In genomic region chr3:126947429-126947828, GRCh38 we compare ENCODE assay signal across 29 cellular contexts. TPM values are rescaled to one million over a fixed set of nuclear protein-coding genes. Genes with fewer than 3 reads are reported as not detected.
DNase-seq lines count a peak whose midpoint lies in the region; ATAC-seq and TF ChIP-seq lines count a peak whose summit lies in the region.
"Had no signal": no experiment of that assay in that cellular context is flagged by ENCODE, and none has a peak within 500 bp of the region (broad histone marks: within the 10 kb centered on the region; RNA-seq: fewer than 3 reads in every experiment).

No MANE protein-coding gene starts in this region.

- no peak overlapping the region for H3K27ac Mint-ChIP-seq in CD4-positive, alpha-beta T cell
- H3K27ac Mint-ChIP-seq: activated CD4-positive, alpha-beta T cell treated with anti-CD3 and anti-CD28 coated beads for 36 hours; activated naive CD4-positive, alpha-beta T cell treated with anti-CD3 and anti-CD28 coated beads, Interleukin-2, amount 50 U/mL, for 24 hours had no signal

- no peak for DNase-seq in CD4-positive, alpha-beta T cell
- DNase-seq in foreskin melanocyte: peak; percentile 68
- DNase-seq in pons (ENCODE audit: low spot score): peak; percentile 48
- DNase-seq in vagina (ENCODE audit: extremely low spot score in 2 of 2): no peak
- DNase-seq in A673 (ENCODE audit: low spot score): no peak
- DNase-seq in amniotic stem cell (lab: John Stamatoyannopoulos, UW): no peak
- DNase-seq: activated CD4-positive, alpha-beta T cell treated with anti-CD3 and anti-CD28 coated beads for 36 hours; activated CD8-positive, alpha-beta memory T cell treated with anti-CD3 and anti-CD28 coated beads for 24 hours; activated T-cell treated with anti-CD3 and anti-CD28 coated beads for 4 hours; CD4-positive, alpha-beta memory T cell; effector CD8-positive, alpha-beta T cell; EL; mesendoderm; MV-4-11; NCI-H146; NCI-H2107; NCI-H345; NCI-H69; PC-3; sigmoid colon; stimulated activated CD4-positive, alpha-beta T cell treated with anti-CD3 and anti-CD28 coated beads, Interleukin-4, amount 100 ng/mL, for 4 hours; trophoblast cell had no signal

- CTCF ChIA-PET in CD4-positive, alpha-beta T cell (lab: Charles Lee): no interaction called here
- CTCF ChIA-PET in A673 (lab: Charles Lee): no interaction called here

- H3K36me3 Mint-ChIP-seq in CD4-positive, alpha-beta T cell (ENCODE audit: low read depth): peaks cover 8% of the 10 kb centered on the region

- POLR2A ChIA-PET in CD4-positive, alpha-beta T cell (lab: Charles Lee): no interaction called here
- POLR2A ChIA-PET in A673 (lab: Charles Lee; ENCODE audit: low non-redundant PET): no interaction called here

- no peaks in the 10 kb centered on the region for H3K4me1 ChIP-seq in vagina
- no peaks in the 10 kb centered on the region for H3K4me1 ChIP-seq in A673 (ENCODE audit: insufficient read depth, low read length, poor library complexity, severe bottlenecking)
- H3K4me1 ChIP-seq: prostate gland, sigmoid colon had no signal

- H3K9me3 Mint-ChIP-seq in CD4-positive, alpha-beta T cell: no peaks in the 10 kb centered on the region
- H3K9me3 Mint-ChIP-seq: activated naive CD4-positive, alpha-beta T cell treated with anti-CD3 and anti-CD28 coated beads, Interleukin-2, amount 50 U/mL, for 24 hours; CD4-positive, alpha-beta memory T cell had no signal

- peaks cover 5% of the 10 kb centered on the region for H3K4me1 Mint-ChIP-seq in CD4-positive, alpha-beta T cell (ENCODE audit: low read depth)
- H3K4me1 Mint-ChIP-seq: activated naive CD4-positive, alpha-beta T cell treated with anti-CD3 and anti-CD28 coated beads, Interleukin-2, amount 50 U/mL, for 24 hours had no signal

- H3K4me3 ChIP-seq in vagina (no peak overlapping the region), A673 (ENCODE audit: low read depth, low read length, poor library complexity, severe bottlenecking) (no peak overlapping the region)
- H3K4me3 ChIP-seq: cardiac muscle cell, prostate gland, sigmoid colon had no signal

- H3K36me3 ChIP-seq in vagina (no peaks in the 10 kb centered on the region), A673 (ENCODE audit: insufficient read depth, low read length, poor library complexity, severe bottlenecking) (no peaks in the 10 kb centered on the region)
- H3K36me3 ChIP-seq: cardiac muscle cell, neutrophil, prostate gland had no signal

- H3K27me3 Mint-ChIP-seq in CD4-positive, alpha-beta T cell: no peaks in the 10 kb centered on the region
- H3K27me3 Mint-ChIP-seq: activated CD4-positive, alpha-beta T cell treated with anti-CD3 and anti-CD28 coated beads for 36 hours; activated naive CD4-positive, alpha-beta T cell treated with anti-CD3 and anti-CD28 coated beads, Interleukin-2, amount 50 U/mL, for 24 hours; CD4-positive, alpha-beta memory T cell had no signal

- H3K27me3 ChIP-seq in CD4-positive, alpha-beta T cell (ENCODE audit: control insufficient read depth, insufficient read depth, low read length): no peaks in the 10 kb centered on the region
- H3K27me3 ChIP-seq in vagina (no peaks in the 10 kb centered on the region), A673 (replicated peaks; ENCODE audit: insufficient read depth, low read depth, low read length, poor library complexity) (no peaks in the 10 kb centered on the region)
- H3K27me3 ChIP-seq: cardiac muscle cell, neutrophil, sigmoid colon had no signal

- H3K9me3 ChIP-seq in CD4-positive, alpha-beta T cell (ENCODE audit: control insufficient read depth, low read length): no peaks in the 10 kb centered on the region
- H3K9me3 ChIP-seq in vagina (no peaks in the 10 kb centered on the region), A673 (ENCODE audit: low read depth, low read length, poor library complexity, severe bottlenecking) (no peaks in the 10 kb centered on the region)
- H3K9me3 ChIP-seq: neutrophil, prostate gland, sigmoid colon had no signal

- ATAC-seq in CD4-positive, alpha-beta T cell (ENCODE audit: poor library complexity): peak; percentile 46
- peak; percentile 58 for ATAC-seq in GM18868 (IDR thresholded peaks at IDR 0.05; ENCODE audit: unreplicated experiment)
- ATAC-seq: activated CD4-positive, alpha-beta T cell treated with anti-CD3 and anti-CD28 coated beads for 36 hours; PC-3; Right ventricle myocardium inferior had no signal

- H3K4me3 Mint-ChIP-seq in CD4-positive, alpha-beta T cell: no peak overlapping the region
- H3K4me3 Mint-ChIP-seq: activated CD4-positive, alpha-beta T cell treated with anti-CD3 and anti-CD28 coated beads for 36 hours; activated naive CD4-positive, alpha-beta T cell treated with anti-CD3 and anti-CD28 coated beads, Interleukin-2, amount 50 U/mL, for 24 hours; CD4-positive, alpha-beta memory T cell had no signal

- intact Hi-C loops in CD4-positive, alpha-beta T cell (cut with DNase I, micrococcal nuclease): no loop called here
- intact Hi-C loops in vagina (cut with DNase I) (no loop called here), A673 (cut with micrococcal nuclease; ENCODE audit: unreplicated experiment) (no loop called here)

- no peak overlapping the region for H3K27ac ChIP-seq in CD4-positive, alpha-beta T cell (ENCODE audit: low read depth, low read length)
- no peak overlapping the region for H3K27ac ChIP-seq in vagina
- H3K27ac ChIP-seq in A673 (ENCODE audit: low read depth, low read length, poor library complexity, severe bottlenecking): no peak overlapping the region
- H3K27ac ChIP-seq: cardiac muscle cell, epithelial cell of prostate, neutrophil, prostate gland, sigmoid colon had no signal

- no peak for TF ChIP-seq CTCF in CD4-positive, alpha-beta T cell (IDR thresholded peaks at IDR 0.05)
- no peak for TF ChIP-seq CTCF in vagina (IDR thresholded peaks at IDR 0.05)
- no peak for TF ChIP-seq CTCF in A673 (conservative IDR thresholded peaks at IDR 0.05; ENCODE audit: low read depth, low read length)

- TF ChIP-seq POLR2A in vagina (IDR thresholded peaks at IDR 0.05): no peak

- no TSS peak for BruUV-seq in A673 (replicated peaks; lab: Mats Ljungman, UMichigan)

RNA-seq across cellular contexts. Expression of gene PLXNA1, which starts 35.5 kb away (rescaled TPM):
- total RNA-seq in CD4-positive, alpha-beta T cell: 10 to 100 TPM in 1 of 2 experiments, 1 to 10 TPM in 1; 9.8 to 10.6 TPM
- total RNA-seq in vagina: 31.4 TPM
- total RNA-seq in A673 (2021): 33.6 and 38.4 TPM in 2 replicates

Comparison
In these comparisons a context has a peak if more than half of its experiments do, and no peak if none do; other contexts are left out.
1. DNase-seq: peak in foreskin melanocyte (single experiment) and pons (single experiment); none in CD4-positive, alpha-beta T cell (0 of 10), vagina (0 of 2), A673 (single experiment) and amniotic stem cell (single experiment).